2 cellular contexts compared by ENCODE assay signal in genomic region chr11:13332124-13332523, GRCh38.
TF ChIP-seq lines count a peak whose summit lies in the region.

No MANE protein-coding gene starts in this region.

TF ChIP-seq in liver, 16 proteins besides CTCF, POLR2A, EP300 and RAD21 (continued from another document):
- TF ChIP-seq MAX (IDR thresholded peaks at IDR 0.05) (no peak), HNF4A (conservative IDR thresholded peaks at IDR 0.05) (peak; percentile 49 to 66), SP1 (IDR thresholded peaks at IDR 0.05) (no peak), RXRA (IDR thresholded peaks at IDR 0.05) (peak in 1 of 2 donors; percentile 32), HNF4G (IDR thresholded peaks at IDR 0.05) (no peak), FOXA1 (IDR thresholded peaks at IDR 0.05) (no peak)

TF ChIP-seq in HepG2, 621 proteins besides CTCF, POLR2A, EP300 and RAD21 (continued from another document):
- no peak for TF ChIP-seq RBAK (CRISPR knock-in tag; IDR thresholded peaks at IDR 0.05)
- no peak for TF ChIP-seq SIX1 (CRISPR knock-in tag; IDR thresholded peaks at IDR 0.05; ENCODE audit: borderline replicate concordance)
- no peak for TF ChIP-seq SRSF9 (IDR thresholded peaks at IDR 0.05; ENCODE audit: borderline replicate concordance, insufficient read depth, low read depth, low read length, poor library complexity, severe bottlenecking)
- TF ChIP-seq MIER2 (CRISPR knock-in tag; IDR thresholded peaks at IDR 0.05): no peak
- TF ChIP-seq, protein P1, sequence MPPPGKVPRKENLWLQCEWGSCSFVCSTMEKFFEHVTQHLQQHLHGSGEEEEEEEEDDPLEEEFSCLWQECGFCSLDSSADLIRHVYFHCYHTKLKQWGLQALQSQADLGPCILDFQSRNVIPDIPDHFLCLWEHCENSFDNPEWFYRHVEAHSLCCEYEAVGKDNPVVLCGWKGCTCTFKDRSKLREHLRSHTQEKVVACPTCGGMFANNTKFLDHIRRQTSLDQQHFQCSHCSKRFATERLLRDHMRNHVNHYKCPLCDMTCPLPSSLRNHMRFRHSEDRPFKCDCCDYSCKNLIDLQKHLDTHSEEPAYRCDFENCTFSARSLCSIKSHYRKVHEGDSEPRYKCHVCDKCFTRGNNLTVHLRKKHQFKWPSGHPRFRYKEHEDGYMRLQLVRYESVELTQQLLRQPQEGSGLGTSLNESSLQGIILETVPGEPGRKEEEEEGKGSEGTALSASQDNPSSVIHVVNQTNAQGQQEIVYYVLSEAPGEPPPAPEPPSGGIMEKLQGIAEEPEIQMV (CRISPR knock-in tag; IDR thresholded peaks at IDR 0.05; ENCODE audit: low read depth): no peak
- no peak for TF ChIP-seq FLYWCH1 (CRISPR knock-in tag; IDR thresholded peaks at IDR 0.05)
- no peak for TF ChIP-seq SIX4 (CRISPR knock-in tag; IDR thresholded peaks at IDR 0.05)
- TF ChIP-seq, protein P2, sequence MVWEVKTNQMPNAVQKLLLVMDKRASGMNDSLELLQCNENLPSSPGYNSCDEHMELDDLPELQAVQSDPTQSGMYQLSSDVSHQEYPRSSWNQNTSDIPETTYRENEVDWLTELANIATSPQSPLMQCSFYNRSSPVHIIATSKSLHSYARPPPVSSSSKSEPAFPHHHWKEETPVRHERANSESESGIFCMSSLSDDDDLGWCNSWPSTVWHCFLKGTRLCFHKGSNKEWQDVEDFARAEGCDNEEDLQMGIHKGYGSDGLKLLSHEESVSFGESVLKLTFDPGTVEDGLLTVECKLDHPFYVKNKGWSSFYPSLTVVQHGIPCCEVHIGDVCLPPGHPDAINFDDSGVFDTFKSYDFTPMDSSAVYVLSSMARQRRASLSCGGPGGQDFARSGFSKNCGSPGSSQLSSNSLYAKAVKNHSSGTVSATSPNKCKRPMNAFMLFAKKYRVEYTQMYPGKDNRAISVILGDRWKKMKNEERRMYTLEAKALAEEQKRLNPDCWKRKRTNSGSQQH (CRISPR knock-in tag; IDR thresholded peaks at IDR 0.05; ENCODE audit: low read depth): no peak
- TF ChIP-seq, protein P3, sequence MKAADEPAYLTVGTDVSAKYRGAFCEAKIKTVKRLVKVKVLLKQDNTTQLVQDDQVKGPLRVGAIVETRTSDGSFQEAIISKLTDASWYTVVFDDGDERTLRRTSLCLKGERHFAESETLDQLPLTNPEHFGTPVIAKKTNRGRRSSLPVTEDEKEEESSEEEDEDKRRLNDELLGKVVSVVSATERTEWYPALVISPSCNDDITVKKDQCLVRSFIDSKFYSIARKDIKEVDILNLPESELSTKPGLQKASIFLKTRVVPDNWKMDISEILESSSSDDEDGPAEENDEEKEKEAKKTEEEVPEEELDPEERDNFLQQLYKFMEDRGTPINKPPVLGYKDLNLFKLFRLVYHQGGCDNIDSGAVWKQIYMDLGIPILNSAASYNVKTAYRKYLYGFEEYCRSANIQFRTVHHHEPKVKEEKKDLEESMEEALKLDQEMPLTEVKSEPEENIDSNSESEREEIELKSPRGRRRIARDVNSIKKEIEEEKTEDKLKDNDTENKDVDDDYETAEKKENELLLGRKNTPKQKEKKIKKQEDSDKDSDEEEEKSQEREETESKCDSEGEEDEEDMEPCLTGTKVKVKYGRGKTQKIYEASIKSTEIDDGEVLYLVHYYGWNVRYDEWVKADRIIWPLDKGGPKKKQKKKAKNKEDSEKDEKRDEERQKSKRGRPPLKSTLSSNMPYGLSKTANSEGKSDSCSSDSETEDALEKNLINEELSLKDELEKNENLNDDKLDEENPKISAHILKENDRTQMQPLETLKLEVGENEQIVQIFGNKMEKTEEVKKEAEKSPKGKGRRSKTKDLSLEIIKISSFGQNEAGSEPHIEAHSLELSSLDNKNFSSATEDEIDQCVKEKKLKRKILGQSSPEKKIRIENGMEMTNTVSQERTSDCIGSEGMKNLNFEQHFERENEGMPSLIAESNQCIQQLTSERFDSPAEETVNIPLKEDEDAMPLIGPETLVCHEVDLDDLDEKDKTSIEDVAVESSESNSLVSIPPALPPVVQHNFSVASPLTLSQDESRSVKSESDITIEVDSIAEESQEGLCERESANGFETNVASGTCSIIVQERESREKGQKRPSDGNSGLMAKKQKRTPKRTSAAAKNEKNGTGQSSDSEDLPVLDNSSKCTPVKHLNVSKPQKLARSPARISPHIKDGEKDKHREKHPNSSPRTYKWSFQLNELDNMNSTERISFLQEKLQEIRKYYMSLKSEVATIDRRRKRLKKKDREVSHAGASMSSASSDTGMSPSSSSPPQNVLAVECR (CRISPR knock-in tag; IDR thresholded peaks at IDR 0.05; ENCODE audit: borderline replicate concordance): no peak
TF ChIP-seq in HepG2: peak in this region for 0.
